8 cellular contexts compared by ENCODE assay signal in the genomic region with DNA sequence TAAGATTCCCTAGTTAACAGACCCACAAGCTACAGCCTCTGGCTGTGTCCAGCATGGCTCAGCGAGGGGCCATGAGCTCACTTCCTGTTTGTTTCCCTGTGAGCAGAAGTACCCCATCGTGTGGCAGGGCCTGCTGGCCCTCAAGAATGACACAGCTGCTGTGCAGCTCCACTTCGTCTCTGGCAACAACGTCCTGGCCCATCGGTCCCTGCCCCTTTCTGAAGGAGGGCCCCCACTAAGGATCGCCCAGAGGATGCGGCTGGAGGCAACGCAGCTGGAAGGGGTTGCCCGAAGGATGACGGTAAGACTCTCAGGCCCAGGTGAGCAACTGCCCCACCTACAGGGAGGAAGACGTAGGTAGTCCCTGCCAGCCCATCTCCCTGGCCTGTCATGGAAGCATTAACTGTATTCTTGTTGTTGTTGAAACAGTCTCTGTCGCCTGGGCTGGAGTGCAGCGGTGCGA. TPM values are rescaled to one million over a fixed set of nuclear protein-coding genes. Genes with fewer than 3 reads are reported as not detected.
A peak's percentile ranks its signal among the peaks of the same experiment; 100 is the strongest.
DNase-seq lines count a peak whose midpoint lies in the region; ATAC-seq and TF ChIP-seq lines count a peak whose summit lies in the region.

No MANE protein-coding gene starts in this region.

- TF ChIP-seq CTCF in brain (conservative IDR thresholded peaks at IDR 0.05) (no peak), natural killer cell (IDR thresholded peaks at IDR 0.05) (no peak)

- peaks cover 33% of the 10 kb centered on the region for H3K36me3 ChIP-seq in CD8-positive, alpha-beta memory T cell (ENCODE audit: insufficient read depth, low read length)
- peaks cover 54% of the 10 kb centered on the region for H3K36me3 ChIP-seq in MG63

- no peaks in the 10 kb centered on the region for H3K9me3 Mint-ChIP-seq in CD8-positive, alpha-beta memory T cell
- peaks cover 0 to 3% (median 0%) of the 10 kb centered on the region in 5 experiments for H3K9me3 Mint-ChIP-seq in brain
- no peaks in the 10 kb centered on the region for H3K9me3 Mint-ChIP-seq in natural killer cell

- H3K27ac Mint-ChIP-seq in CD8-positive, alpha-beta memory T cell, result peak overlapping the region in 7 of 8 donors; percentile 36 to 86 (median 52)
- peak overlapping the region in 4 of 5 experiments; percentile 39 to 94 (median 56) for H3K27ac Mint-ChIP-seq in brain
- H3K27ac Mint-ChIP-seq in natural killer cell, result peak overlapping the region; percentile 73 to 78

- no peaks in the 10 kb centered on the region for H3K9me3 ChIP-seq in CD8-positive, alpha-beta memory T cell (ENCODE audit: low read length)
- H3K9me3 ChIP-seq in MG63, result no peaks in the 10 kb centered on the region

- H3K4me1 Mint-ChIP-seq in CD8-positive, alpha-beta memory T cell, result peaks cover 0 to 2% (median 0%) of the 10 kb centered on the region in 3 donors
- H3K4me1 Mint-ChIP-seq in brain, result no peaks in the 10 kb centered on the region
- H3K4me1 Mint-ChIP-seq in natural killer cell, result peaks cover 0 to 9% of the 10 kb centered on the region in 2 donors

- CTCF ChIA-PET in CD8-positive, alpha-beta memory T cell (lab: Charles Lee), result interaction anchor here (1.6 kb wide), 1 partner anchor 90 kb away, joined by 3 read pairs; a partner anchor contains a TSS

- H3K4me3 Mint-ChIP-seq in CD8-positive, alpha-beta memory T cell, result no peak overlapping the region
- H3K4me3 Mint-ChIP-seq in brain (no peak overlapping the region), natural killer cell (peak overlapping the region; percentile 21)

- POLR2A ChIA-PET in CD8-positive, alpha-beta memory T cell (lab: Charles Lee), result interaction anchor here (0.8 kb wide), 1 partner anchor 89 kb away, joined by 4 read pairs; no protein-coding TSS in a partner anchor

- H3K4me1 ChIP-seq in CD8-positive, alpha-beta memory T cell (ENCODE audit: insufficient read depth, low read length), result no peaks in the 10 kb centered on the region

- no peaks in the 10 kb centered on the region for H3K27me3 ChIP-seq in CD8-positive, alpha-beta memory T cell (ENCODE audit: insufficient read depth, low read length, poor library complexity, severe bottlenecking)
- no peaks in the 10 kb centered on the region for H3K27me3 ChIP-seq in MG63

- H3K27ac ChIP-seq in CD8-positive, alpha-beta memory T cell (ENCODE audit: low read depth, low read length), result no peak overlapping the region

- H3K4me3 ChIP-seq in CD8-positive, alpha-beta memory T cell (ENCODE audit: low read length), result no peak overlapping the region
- H3K4me3 ChIP-seq in MG63, result no peak overlapping the region

- H3K27me3 Mint-ChIP-seq in CD8-positive, alpha-beta memory T cell, result peaks cover 0 to 2% of the 10 kb centered on the region in 2 donors
- H3K27me3 Mint-ChIP-seq in brain (peaks cover 3% of the 10 kb centered on the region), natural killer cell (ENCODE audit: low read depth in 2 of 2) (no peaks in the 10 kb centered on the region)

- intact Hi-C loops in natural killer cell (cut with micrococcal nuclease), result no loop called here

- peaks cover 5 to 95% (median 12%) of the 10 kb centered on the region in 3 donors for H3K36me3 Mint-ChIP-seq in CD8-positive, alpha-beta memory T cell
- H3K36me3 Mint-ChIP-seq in brain, result peaks cover 82% of the 10 kb centered on the region
- no peaks in the 10 kb centered on the region for H3K36me3 Mint-ChIP-seq in natural killer cell

- DNase-seq in CD8-positive, alpha-beta memory T cell, result no peak
- DNase-seq in MG63 (peak; percentile 55), natural killer cell (no peak), activated gamma-delta T cell (lab: John Stamatoyannopoulos, UW) (no peak), HK-2 (ENCODE audit: unreplicated experiment) (no peak), COLO829 (ENCODE audit: low spot score) (no peak), dedifferentiated amniotic fluid mesenchymal stem cell (ENCODE audit: extremely low spot score) (no peak)

- ATAC-seq in natural killer cell, result no peak

RNA-seq across cellular contexts. Expression of a gene that starts 38.2 kb away (rescaled TPM):
- 10 to 100 TPM; 49.9 to 51.5 TPM for total RNA-seq in CD8-positive, alpha-beta memory T cell
- polyA plus RNA-seq in CD8-positive, alpha-beta memory T cell, result 24.7 TPM
- 25.7 and 29.1 TPM in 2 replicates for total RNA-seq in MG63 (2014; rRNA removed; shearing (Covaris generic); ENCODE audit: low replicate concordance)
- polyA plus RNA-seq in brain (ENCODE audit: insufficient read depth, low read depth, low replicate concordance), result 32.7 TPM
- 100 to 1,000 TPM in 1 of 3 donors, 10 to 100 TPM in 2; 86.0 to 100 (median 86.9) TPM for total RNA-seq in natural killer cell
